In the genomic region with DNA sequence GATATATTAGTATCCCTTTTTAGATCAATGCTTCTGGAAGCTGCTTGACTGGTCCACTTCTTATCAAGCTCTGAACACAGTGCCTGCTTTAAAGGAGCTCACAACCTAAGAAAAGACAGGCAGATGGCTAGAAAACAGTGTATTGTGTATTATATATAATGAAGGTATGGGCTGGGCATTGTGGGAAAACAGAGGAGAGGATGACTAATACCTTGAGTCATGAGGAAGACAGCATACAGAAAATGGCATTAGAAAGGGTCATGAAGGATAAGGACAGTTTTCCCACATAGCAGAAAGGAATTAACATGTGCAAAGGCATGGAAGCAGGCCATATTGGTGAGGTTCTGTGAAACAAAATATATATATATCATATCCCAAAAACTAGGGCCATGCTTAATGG, we compare ENCODE assay signal across 19 cellular contexts.
DNase-seq lines count a peak whose midpoint lies in the region; ATAC-seq and TF ChIP-seq lines count a peak whose summit lies in the region.
"Had no signal": no experiment of that assay in that cellular context is flagged by ENCODE, and none has a peak within 500 bp of the region (broad histone marks: within the 10 kb centered on the region; RNA-seq: fewer than 3 reads in every experiment).

No MANE protein-coding gene starts in this region.

- H3K4me1 ChIP-seq in GM23248 (ENCODE audit: insufficient read depth), result peaks cover 12% of the 10 kb centered on the region
- H3K4me1 ChIP-seq in PC-3 (ENCODE audit: insufficient read depth, low read length), result peaks cover 10% of the 10 kb centered on the region; the same call in 1 of the 2 replicates
- H3K4me1 ChIP-seq in osteoblast (ENCODE audit: insufficient read depth, low read length), result peaks cover 5% of the 10 kb centered on the region

- H3K4me1 Mint-ChIP-seq in activated T-helper 17 cell treated with anti-CD3 and anti-CD28 coated beads, Interleukin-2, amount 50 U/mL, for 72 hours, result peaks cover 22% of the 10 kb centered on the region
- peaks cover 50% of the 10 kb centered on the region for H3K4me1 Mint-ChIP-seq in activated CD8-positive, alpha-beta T cell treated with anti-CD3 and anti-CD28 coated beads, Interleukin-2, amount 10 ng/mL, durations not matched to agents 7 days and 5 days (ENCODE audit: low read depth)
- H3K4me1 Mint-ChIP-seq: neural progenitor cell; stimulated activated memory B cell treated with anti-CD40 and anti-IgM and Interleukin-4, amounts not matched to agents 10 μg/mL and 1 μg/mL and 100 μg/mL, for 72 hours had no signal

- H3K9ac ChIP-seq in GM23248 (no peak overlapping the region), PC-3 (ENCODE audit: low read length) (no peak overlapping the region)
- H3K9ac ChIP-seq: neural progenitor cell had no signal

- H3K9me2 ChIP-seq in GM23248 (ENCODE audit: insufficient read depth) (no peaks in the 10 kb centered on the region), PC-3 (replicated peaks; ENCODE audit: low read length) (no peaks in the 10 kb centered on the region)

- ATAC-seq in PC-3 (peak; percentile 60), esophagus mucosa (peak; percentile 74)
- ATAC-seq in activated T-helper 17 cell treated with anti-CD3 and anti-CD28 coated beads, Interleukin-2, amount 50 U/mL, for 72 hours (replicated peaks), result no peak
- ATAC-seq in activated CD8-positive, alpha-beta T cell treated with anti-CD3 and anti-CD28 coated beads, Interleukin-2, amount 10 ng/mL, durations not matched to agents 7 days and 5 days, result no peak
- ATAC-seq: heart right ventricle; stimulated activated memory B cell treated with anti-CD40 and anti-IgM and Interleukin-4, amounts not matched to agents 10 μg/mL and 1 μg/mL and 100 μg/mL, for 72 hours; WTC11 had no signal

- CTCF ChIA-PET in PC-3 (lab: Charles Lee), result no interaction called here
- CTCF ChIA-PET in activated CD8-positive, alpha-beta T cell treated with anti-CD3 and anti-CD28 coated beads, Interleukin-2, amount 10 ng/mL, durations not matched to agents 7 days and 5 days (lab: Charles Lee), result no interaction called here

- no peak overlapping the region for H3K27ac Mint-ChIP-seq in activated T-helper 17 cell treated with anti-CD3 and anti-CD28 coated beads, Interleukin-2, amount 50 U/mL, for 72 hours
- H3K27ac Mint-ChIP-seq in activated CD8-positive, alpha-beta T cell treated with anti-CD3 and anti-CD28 coated beads, Interleukin-2, amount 10 ng/mL, durations not matched to agents 7 days and 5 days, result no peak overlapping the region
- H3K27ac Mint-ChIP-seq: neural progenitor cell; stimulated activated memory B cell treated with anti-CD40 and anti-IgM and Interleukin-4, amounts not matched to agents 10 μg/mL and 1 μg/mL and 100 μg/mL, for 72 hours; T-helper 1 cell treated with Interleukin-12 subunit alpha and Interleukin-12 subunit beta and Interleukin-4 antibody, amounts not matched to agents 30 μg/mL and 1 μg/mL, for 36 hours; WTC11 had no signal

- no peaks in the 10 kb centered on the region for H3K36me3 Mint-ChIP-seq in activated T-helper 17 cell treated with anti-CD3 and anti-CD28 coated beads, Interleukin-2, amount 50 U/mL, for 72 hours (ENCODE audit: low read depth)
- H3K36me3 Mint-ChIP-seq in activated CD8-positive, alpha-beta T cell treated with anti-CD3 and anti-CD28 coated beads, Interleukin-2, amount 10 ng/mL, durations not matched to agents 7 days and 5 days (ENCODE audit: low read depth), result peaks cover 28% of the 10 kb centered on the region
- H3K36me3 Mint-ChIP-seq: neural progenitor cell; stimulated activated memory B cell treated with anti-CD40 and anti-IgM and Interleukin-4, amounts not matched to agents 10 μg/mL and 1 μg/mL and 100 μg/mL, for 72 hours had no signal

- H3K27me3 ChIP-seq in GM23248 (replicated peaks; ENCODE audit: insufficient read depth) (no peaks in the 10 kb centered on the region), PC-3 (ENCODE audit: low read length) (peaks cover 32% of the 10 kb centered on the region), osteoblast (ENCODE audit: insufficient read depth, low read length) (peaks cover 4% of the 10 kb centered on the region)
- H3K27me3 ChIP-seq: heart right ventricle, neural progenitor cell, tibial artery had no signal

- no peaks in the 10 kb centered on the region for H3K79me2 ChIP-seq in GM23248 (ENCODE audit: insufficient read depth)
- no peaks in the 10 kb centered on the region for H3K79me2 ChIP-seq in PC-3 (ENCODE audit: low read length)
- H3K79me2 ChIP-seq in osteoblast (ENCODE audit: insufficient read depth, low read length), result no peaks in the 10 kb centered on the region

- peaks cover 3% of the 10 kb centered on the region for H3K27me3 Mint-ChIP-seq in activated T-helper 17 cell treated with anti-CD3 and anti-CD28 coated beads, Interleukin-2, amount 50 U/mL, for 72 hours
- no peaks in the 10 kb centered on the region for H3K27me3 Mint-ChIP-seq in activated CD8-positive, alpha-beta T cell treated with anti-CD3 and anti-CD28 coated beads, Interleukin-2, amount 10 ng/mL, durations not matched to agents 7 days and 5 days (ENCODE audit: low read depth)

- H3K9me3 Mint-ChIP-seq in activated T-helper 17 cell treated with anti-CD3 and anti-CD28 coated beads, Interleukin-2, amount 50 U/mL, for 72 hours, result peaks cover 4% of the 10 kb centered on the region
- H3K9me3 Mint-ChIP-seq in activated CD8-positive, alpha-beta T cell treated with anti-CD3 and anti-CD28 coated beads, Interleukin-2, amount 10 ng/mL, durations not matched to agents 7 days and 5 days (ENCODE audit: insufficient read depth), result peaks cover 6% of the 10 kb centered on the region
- H3K9me3 Mint-ChIP-seq: stimulated activated memory B cell treated with anti-CD40 and anti-IgM and Interleukin-4, amounts not matched to agents 10 μg/mL and 1 μg/mL and 100 μg/mL, for 72 hours had no signal

- in situ Hi-C loops in GM23248 (cut with MboI), result no loop called here

- no peak overlapping the region for H3K4me3 Mint-ChIP-seq in activated T-helper 17 cell treated with anti-CD3 and anti-CD28 coated beads, Interleukin-2, amount 50 U/mL, for 72 hours
- H3K4me3 Mint-ChIP-seq in activated CD8-positive, alpha-beta T cell treated with anti-CD3 and anti-CD28 coated beads, Interleukin-2, amount 10 ng/mL, durations not matched to agents 7 days and 5 days, result no peak overlapping the region
- H3K4me3 Mint-ChIP-seq: neural progenitor cell; stimulated activated memory B cell treated with anti-CD40 and anti-IgM and Interleukin-4, amounts not matched to agents 10 μg/mL and 1 μg/mL and 100 μg/mL, for 72 hours; T-helper 1 cell treated with Interleukin-12 subunit alpha and Interleukin-12 subunit beta and Interleukin-4 antibody, amounts not matched to agents 30 μg/mL and 1 μg/mL, for 36 hours; WTC11 had no signal

- H3K9me3 ChIP-seq in GM23248 (ENCODE audit: low read depth), result no peaks in the 10 kb centered on the region
- no peaks in the 10 kb centered on the region for H3K9me3 ChIP-seq in PC-3 (ENCODE audit: low read length)
- no peaks in the 10 kb centered on the region for H3K9me3 ChIP-seq in osteoblast (ENCODE audit: low read depth, low read length)
- H3K9me3 ChIP-seq: tibial artery had no signal

- H3K4me2 ChIP-seq in GM23248 (ENCODE audit: unreplicated experiment), result no peak overlapping the region
- H3K4me2 ChIP-seq in PC-3 (ENCODE audit: low read length), result no peak overlapping the region
- no peak overlapping the region for H3K4me2 ChIP-seq in osteoblast (ENCODE audit: insufficient read depth, low read length)
- H3K4me2 ChIP-seq: neural progenitor cell had no signal

- POLR2A ChIA-PET in PC-3 (lab: Charles Lee; ENCODE audit: unreplicated experiment), result no interaction called here
- POLR2A ChIA-PET in activated CD8-positive, alpha-beta T cell treated with anti-CD3 and anti-CD28 coated beads, Interleukin-2, amount 10 ng/mL, durations not matched to agents 7 days and 5 days (lab: Charles Lee), result no interaction called here

- H4K20me1 ChIP-seq in GM23248 (ENCODE audit: insufficient read depth), result no peaks in the 10 kb centered on the region
- no peaks in the 10 kb centered on the region for H4K20me1 ChIP-seq in PC-3 (ENCODE audit: low read length)
- no peaks in the 10 kb centered on the region for H4K20me1 ChIP-seq in osteoblast (ENCODE audit: insufficient read depth, low read length)

- no peaks in the 10 kb centered on the region for H3F3A ChIP-seq in GM23248 (ENCODE audit: insufficient read depth)
- H3F3A ChIP-seq in PC-3 (ENCODE audit: low read length, unreplicated experiment), result no peaks in the 10 kb centered on the region

- TF ChIP-seq CTCF in PC-3 (conservative IDR thresholded peaks at IDR 0.05; ENCODE audit: low read depth, low read length) (no peak), osteoblast (IDR thresholded peaks at IDR 0.05; ENCODE audit: extremely low read depth, low read depth, low read length) (no peak)

- H3K4me3 ChIP-seq in GM23248, result no peak overlapping the region
- H3K4me3 ChIP-seq in PC-3 (ENCODE audit: low read length), result no peak overlapping the region
- H3K4me3 ChIP-seq in osteoblast (ENCODE audit: insufficient read depth, low read length), result no peak overlapping the region
- H3K4me3 ChIP-seq: coronary artery, heart right ventricle, MG63, neural progenitor cell, tibial artery had no signal

- H3K36me3 ChIP-seq in GM23248 (ENCODE audit: low read depth) (no peaks in the 10 kb centered on the region), PC-3 (ENCODE audit: low read depth, low read length) (no peaks in the 10 kb centered on the region), osteoblast (ENCODE audit: insufficient read depth, low read length) (no peaks in the 10 kb centered on the region)
- H3K36me3 ChIP-seq: heart right ventricle, MG63, neural progenitor cell, tibial artery had no signal

- H2AFZ ChIP-seq in GM23248 (peak overlapping the region; percentile 36; the same call in 1 of the 2 replicates), PC-3 (ENCODE audit: low read length) (peak overlapping the region; percentile 48; the same call in 1 of the 2 replicates), osteoblast (ENCODE audit: low read length) (no peak overlapping the region)
- H2AFZ ChIP-seq: neural progenitor cell had no signal

- BruUV-seq in PC-3 (replicated peaks; lab: Mats Ljungman, UMichigan), result no TSS peak

- intact Hi-C loops in PC-3 (cut with micrococcal nuclease), result no loop called here

- DNase-seq in GM23248 (peak; percentile 55), PC-3 (peak; percentile 52), osteoblast (ENCODE audit: insufficient read length, low spot score, missing footprints) (peak; percentile 38), DMS79 treated with DMSO at 0.1 percent for 48 hours (lab: John Stamatoyannopoulos, UW) (no peak)
- no peak for DNase-seq in activated CD8-positive, alpha-beta T cell treated with anti-CD3 and anti-CD28 coated beads, Interleukin-2, amount 10 ng/mL, durations not matched to agents 7 days and 5 days
- DNase-seq: anterior cingulate cortex, H7, heart right ventricle, MG63, NCI-H1694, Right ventricle myocardium superior, tibial artery had no signal

- H3K27ac ChIP-seq in GM23248 (no peak overlapping the region), PC-3 (ENCODE audit: low read length) (no peak overlapping the region), osteoblast (ENCODE audit: low read depth, low read length) (no peak overlapping the region)
- H3K27ac ChIP-seq: coronary artery, heart right ventricle, neural progenitor cell, tibial artery had no signal

Comparison
In these comparisons a context has a peak if more than half of its experiments do, and no peak if none do; other contexts are left out.
1. DNase-seq: peak in GM23248 (single experiment), PC-3 (single experiment) and osteoblast (single experiment); none in DMS79 treated with DMSO at 0.1 percent for 48 hours (single experiment) and activated CD8-positive, alpha-beta T cell treated with anti-CD3 and anti-CD28 coated beads, Interleukin-2, amount 10 ng/mL, durations not matched to agents 7 days and 5 days (single experiment).
2. ATAC-seq: peak in PC-3 (single experiment) and esophagus mucosa (single experiment); none in activated T-helper 17 cell treated with anti-CD3 and anti-CD28 coated beads, Interleukin-2, amount 50 U/mL, for 72 hours (single experiment) and activated CD8-positive, alpha-beta T cell treated with anti-CD3 and anti-CD28 coated beads, Interleukin-2, amount 10 ng/mL, durations not matched to agents 7 days and 5 days (single experiment).